In the genomic region with DNA sequence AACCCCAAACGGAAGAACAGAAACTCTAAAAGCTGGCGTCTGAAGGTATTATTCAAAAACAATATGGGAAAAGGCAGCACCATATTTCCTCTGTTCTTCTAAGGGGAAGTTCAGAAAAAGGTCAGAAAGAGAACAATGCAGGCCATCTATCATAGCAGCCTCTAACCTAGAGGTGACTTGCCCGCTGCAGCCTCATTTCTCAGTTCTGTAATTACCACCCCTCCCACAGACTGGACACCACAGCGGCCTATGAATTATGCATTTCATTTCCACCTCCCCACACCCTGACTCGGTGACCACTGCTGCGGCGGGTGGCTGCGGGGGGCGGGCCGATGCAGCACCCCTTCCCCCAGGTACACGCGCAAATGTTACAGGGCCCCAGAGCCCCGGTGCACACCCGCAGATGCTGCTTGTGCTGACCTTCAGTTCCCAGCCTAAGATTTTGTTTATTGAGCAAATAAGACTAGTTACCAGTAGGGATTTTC, we compare ENCODE assay signal across 8 cellular contexts.
DNase-seq lines count a peak whose midpoint lies in the region; ATAC-seq and TF ChIP-seq lines count a peak whose summit lies in the region.

No MANE protein-coding gene starts in this region.

- no peak for TF ChIP-seq EP300 in esophagus muscularis mucosa (IDR thresholded peaks at IDR 0.05)

- TF ChIP-seq CTCF in esophagus muscularis mucosa (IDR thresholded peaks at IDR 0.05) = no peak
- TF ChIP-seq CTCF in glutamatergic neuron (IDR thresholded peaks at IDR 0.05; ENCODE audit: partially characterized antibody, unreplicated experiment) = no peak

- H3K27me3 ChIP-seq in esophagus muscularis mucosa = no peaks in the 10 kb centered on the region

- H3K4me1 Mint-ChIP-seq in glutamatergic neuron (ENCODE audit: low read depth, unreplicated experiment) = peaks cover 36% of the 10 kb centered on the region

- peaks cover 0 to 6% (median 3%) of the 10 kb centered on the region in 4 donors for H3K36me3 ChIP-seq in esophagus muscularis mucosa

- H3K4me1 ChIP-seq in esophagus muscularis mucosa = peaks cover 28 to 63% (median 50%) of the 10 kb centered on the region in 4 donors

- no peak overlapping the region for H3K4me3 Mint-ChIP-seq in glutamatergic neuron (ENCODE audit: unreplicated experiment)

- H3K4me3 ChIP-seq in esophagus muscularis mucosa = no peak overlapping the region

- peak overlapping the region; percentile 29 to 65 (median 42) for H3K27ac ChIP-seq in esophagus muscularis mucosa (replicated peaks in 1 of 4)

- ATAC-seq in GM18517 (IDR thresholded peaks at IDR 0.05; ENCODE audit: unreplicated experiment) (peak; percentile 91), GM21723 (IDR thresholded peaks at IDR 0.05; ENCODE audit: unreplicated experiment) (peak; percentile 91), SK-N-SH treated with all-trans-retinoic acid at 6 μM for 48 hours (no peak)

- DNase-seq in NCI-H146 treated with DMSO at 0.1 percent for 48 hours (lab: John Stamatoyannopoulos, UW; ENCODE audit: unreplicated experiment) (peak; percentile 42), esophagus muscularis mucosa (ENCODE audit: extremely low spot score) (no peak), amygdala (lab: John Stamatoyannopoulos, UW) (no peak), glutamatergic neuron (no peak)
- peak; percentile 5 for DNase-seq in stimulated activated naive CD4-positive, alpha-beta T cell treated with Interleukin-2 at 50 U/mL for 16 hours (lab: John Stamatoyannopoulos, UW)

- peaks cover 1% of the 10 kb centered on the region for H3K27me3 Mint-ChIP-seq in glutamatergic neuron (ENCODE audit: unreplicated experiment)

- peaks cover 2% of the 10 kb centered on the region for H3K9me3 Mint-ChIP-seq in glutamatergic neuron (ENCODE audit: unreplicated experiment)

- no peak overlapping the region for H3K27ac Mint-ChIP-seq in glutamatergic neuron (ENCODE audit: unreplicated experiment)

- WGBS in esophagus muscularis mucosa = 67% methylated on average over 14 of the region's 14 CpGs

- H3K36me3 Mint-ChIP-seq in glutamatergic neuron (ENCODE audit: unreplicated experiment) = no peaks in the 10 kb centered on the region

- no peak for TF ChIP-seq POLR2A in esophagus muscularis mucosa (IDR thresholded peaks at IDR 0.05; ENCODE audit: low read depth)

- H3K9me3 ChIP-seq in esophagus muscularis mucosa = no peaks in the 10 kb centered on the region

- intact Hi-C loops in esophagus muscularis mucosa (cut with DNase I) = loop anchor here (5.0 kb wide), 1 partner anchor 128 kb away; the partner anchor contains the start of gene HIPK2

TF ChIP-seq in SK-N-SH treated with all-trans-retinoic acid at 6 μM for 48 hours, 23 proteins besides CTCF, POLR2A, EP300 and RAD21:
- no peak for TF ChIP-seq RARB (CRISPR knock-in tag; IDR thresholded peaks at IDR 0.05)
- TF ChIP-seq ZNF8 (CRISPR knock-in tag; IDR thresholded peaks at IDR 0.05) = no peak
- no peak for TF ChIP-seq SNAI2 (CRISPR knock-in tag; IDR thresholded peaks at IDR 0.05)
- TF ChIP-seq, protein P1, sequence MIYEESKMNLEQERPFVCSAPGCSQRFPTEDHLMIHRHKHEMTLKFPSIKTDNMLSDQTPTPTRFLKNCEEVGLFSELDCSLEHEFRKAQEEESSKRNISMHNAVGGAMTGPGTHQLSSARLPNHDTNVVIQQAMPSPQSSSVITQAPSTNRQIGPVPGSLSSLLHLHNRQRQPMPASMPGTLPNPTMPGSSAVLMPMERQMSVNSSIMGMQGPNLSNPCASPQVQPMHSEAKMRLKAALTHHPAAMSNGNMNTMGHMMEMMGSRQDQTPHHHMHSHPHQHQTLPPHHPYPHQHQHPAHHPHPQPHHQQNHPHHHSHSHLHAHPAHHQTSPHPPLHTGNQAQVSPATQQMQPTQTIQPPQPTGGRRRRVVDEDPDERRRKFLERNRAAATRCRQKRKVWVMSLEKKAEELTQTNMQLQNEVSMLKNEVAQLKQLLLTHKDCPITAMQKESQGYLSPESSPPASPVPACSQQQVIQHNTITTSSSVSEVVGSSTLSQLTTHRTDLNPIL (CRISPR knock-in tag; IDR thresholded peaks at IDR 0.05; ENCODE audit: low read depth) = no peak
- no peak for TF ChIP-seq ZNF565 (CRISPR knock-in tag; conservative IDR thresholded peaks at IDR 0.05; ENCODE audit: low read depth)
- TF ChIP-seq, protein P2, sequence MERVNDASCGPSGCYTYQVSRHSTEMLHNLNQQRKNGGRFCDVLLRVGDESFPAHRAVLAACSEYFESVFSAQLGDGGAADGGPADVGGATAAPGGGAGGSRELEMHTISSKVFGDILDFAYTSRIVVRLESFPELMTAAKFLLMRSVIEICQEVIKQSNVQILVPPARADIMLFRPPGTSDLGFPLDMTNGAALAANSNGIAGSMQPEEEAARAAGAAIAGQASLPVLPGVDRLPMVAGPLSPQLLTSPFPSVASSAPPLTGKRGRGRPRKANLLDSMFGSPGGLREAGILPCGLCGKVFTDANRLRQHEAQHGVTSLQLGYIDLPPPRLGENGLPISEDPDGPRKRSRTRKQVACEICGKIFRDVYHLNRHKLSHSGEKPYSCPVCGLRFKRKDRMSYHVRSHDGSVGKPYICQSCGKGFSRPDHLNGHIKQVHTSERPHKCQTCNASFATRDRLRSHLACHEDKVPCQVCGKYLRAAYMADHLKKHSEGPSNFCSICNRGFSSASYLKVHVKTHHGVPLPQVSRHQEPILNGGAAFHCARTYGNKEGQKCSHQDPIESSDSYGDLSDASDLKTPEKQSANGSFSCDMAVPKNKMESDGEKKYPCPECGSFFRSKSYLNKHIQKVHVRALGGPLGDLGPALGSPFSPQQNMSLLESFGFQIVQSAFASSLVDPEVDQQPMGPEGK (CRISPR knock-in tag; IDR thresholded peaks at IDR 0.05; ENCODE audit: borderline replicate concordance) = no peak
- no peak for TF ChIP-seq CSDC2 (CRISPR knock-in tag; IDR thresholded peaks at IDR 0.05)
- no peak for TF ChIP-seq BACH2 (CRISPR knock-in tag; IDR thresholded peaks at IDR 0.05; ENCODE audit: borderline replicate concordance)
- no peak for TF ChIP-seq TOX (CRISPR knock-in tag; IDR thresholded peaks at IDR 0.05; ENCODE audit: borderline replicate concordance)
- no peak for TF ChIP-seq ZNF70 (CRISPR knock-in tag; IDR thresholded peaks at IDR 0.05)
- no peak for TF ChIP-seq ESRRG (CRISPR knock-in tag; IDR thresholded peaks at IDR 0.05)
TF ChIP-seq in SK-N-SH treated with all-trans-retinoic acid at 6 μM for 48 hours: peak in this region for 0.

Comparison
In these comparisons a context has a peak if more than half of its experiments do, and no peak if none do; other contexts are left out.
1. DNase-seq: peak in NCI-H146 treated with DMSO at 0.1 percent for 48 hours (single experiment) and stimulated activated naive CD4-positive, alpha-beta T cell treated with Interleukin-2 at 50 U/mL for 16 hours (single experiment); none in esophagus muscularis mucosa (single experiment), amygdala (0 of 56) and glutamatergic neuron (single experiment).